Comparison of ENCODE assay signal across 21 cellular contexts in the genomic region with DNA sequence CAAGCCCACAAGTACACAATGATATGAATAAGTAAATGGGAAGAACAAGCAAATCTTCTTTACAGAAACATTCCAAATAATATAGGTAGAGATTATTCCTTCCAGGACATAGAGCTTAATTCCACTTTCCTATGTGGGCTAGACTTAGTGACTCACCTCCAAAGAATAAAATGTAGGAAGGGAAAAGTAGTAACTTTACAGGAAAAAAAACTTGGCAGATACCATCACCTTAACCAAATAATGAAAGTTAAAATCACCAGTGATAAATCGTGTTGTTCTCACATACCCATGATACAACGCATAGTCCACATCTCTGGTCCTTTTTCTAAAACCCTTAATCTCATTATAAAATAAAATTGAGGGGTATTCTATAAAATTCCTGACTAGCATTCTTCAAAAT.
DNase-seq lines count a peak whose midpoint lies in the region; ATAC-seq, FAIRE-seq and TF ChIP-seq lines count a peak whose summit lies in the region.
"Had no signal": no experiment of that assay in that cellular context is flagged by ENCODE, and none has a peak within 500 bp of the region (broad histone marks: within the 10 kb centered on the region; RNA-seq: fewer than 3 reads in every experiment).

No MANE protein-coding gene starts in this region.

- POLR2A ChIA-PET in SK-N-SH (lab: Yijun Ruan, JAX) (no interaction called here), HepG2 (lab: Yijun Ruan, JAX) (no interaction called here)

- in situ Hi-C loops in mammary epithelial cell (cut with MboI; ENCODE audit: low sequenced_read_pairs in 2 of 2): no loop called here
- in situ Hi-C loops in HepG2 (cut with HindIII; ENCODE audit: extremely low pct_ligation_motif_present, low pct_unique_long_range_greater_than_20kb): no loop called here

- ATAC-seq in GM18498 (IDR thresholded peaks at IDR 0.05; ENCODE audit: unreplicated experiment): no peak
- ATAC-seq in HepG2: no peak
- ATAC-seq: A549, GM23338 had no signal

- CTCF ChIA-PET in mammary epithelial cell (lab: Charles Lee; ENCODE audit: low non-redundant PET) (no interaction called here), SK-N-SH (lab: Yijun Ruan, JAX) (no interaction called here), HepG2 (lab: Yijun Ruan, JAX; ENCODE audit: low intra/inter-chr PET ratio, low total read pairs) (no interaction called here)

- FAIRE-seq in HepG2 (lab: Jason Lieb, UNC): no peak
- FAIRE-seq: A549, GM12892, HTR-8/SVneo had no signal

- H3K36me3 ChIP-seq in mammary epithelial cell (ENCODE audit: insufficient read depth, low read length) (no peaks in the 10 kb centered on the region), breast epithelium (no peaks in the 10 kb centered on the region), SK-N-SH (replicated peaks in 1 of 2; ENCODE audit: control insufficient read depth in 1 of 2, insufficient read depth in 2 of 2, low read length in 1 of 2) (no peaks in the 10 kb centered on the region), HepG2 (replicated peaks in 1 of 2; ENCODE audit: control insufficient read depth in 1 of 2, insufficient read depth in 2 of 2, low read length in 2 of 2) (no peaks in the 10 kb centered on the region)

- peak; percentile 4 for DNase-seq in mammary epithelial cell
- no peak for DNase-seq in breast epithelium (ENCODE audit: low spot score in 2 of 2)
- no peak for DNase-seq in SK-N-SH
- peak; percentile 7 for DNase-seq in astrocyte of the hippocampus (ENCODE audit: low read depth, low spot score)
- no peak for DNase-seq in HepG2 (ENCODE audit: low spot score)
- no peak for DNase-seq in NCI-H2171 (lab: John Stamatoyannopoulos, UW)
- DNase-seq: AML-193; Caco-2; CD4-positive, alpha-beta T cell; DMS153; DMS79; HCEC 1CT; KBM-7 had no signal

- dilution Hi-C loops in mammary epithelial cell (cut with HindIII; ENCODE audit: low sequenced_read_pairs): no loop called here

- H4K20me1 ChIP-seq in mammary epithelial cell (ENCODE audit: insufficient read depth, low read length): no peaks in the 10 kb centered on the region
- H4K20me1 ChIP-seq in SK-N-SH (ENCODE audit: insufficient read depth): no peaks in the 10 kb centered on the region
- H4K20me1 ChIP-seq in HepG2 (ENCODE audit: insufficient read depth, low read length): no peaks in the 10 kb centered on the region

- H3K27me3 ChIP-seq in mammary epithelial cell (ENCODE audit: insufficient read depth, low read length) (no peaks in the 10 kb centered on the region), breast epithelium (no peaks in the 10 kb centered on the region), SK-N-SH (ENCODE audit: insufficient read depth) (no peaks in the 10 kb centered on the region), HepG2 (ENCODE audit: control insufficient read depth in 1 of 2, insufficient read depth in 2 of 2, low read length in 2 of 2) (no peaks in the 10 kb centered on the region)

- H3K9me3 ChIP-seq in mammary epithelial cell (replicated peaks; ENCODE audit: insufficient read depth, low read length): no peaks in the 10 kb centered on the region
- no peaks in the 10 kb centered on the region for H3K9me3 ChIP-seq in breast epithelium
- H3K9me3 ChIP-seq in SK-N-SH: 0 out of 2 replicates have a peak, but pooled peaks cover 10% of the 10 kb centered on the region
- H3K9me3 ChIP-seq in HepG2 (ENCODE audit: low read length): no peaks in the 10 kb centered on the region
- H3K9me3 ChIP-seq: A549, Caco-2 had no signal

- intact Hi-C loops in mammary epithelial cell (cut with micrococcal nuclease): no loop called here
- intact Hi-C loops in breast epithelium (cut with DNase I; ENCODE audit: low total_unique reads): no loop called here
- intact Hi-C loops in HepG2 (cut with micrococcal nuclease; ENCODE audit: unreplicated experiment): no loop called here

- TF ChIP-seq EP300 in SK-N-SH (IDR thresholded peaks at IDR 0.05; ENCODE audit: borderline replicate concordance in 1 of 2, low read depth in 1 of 2, low read length in 1 of 2) (peak in 1 of 2 experiments; percentile 54; a peak in 2 of 4 replicates), HepG2 (IDR thresholded peaks at IDR 0.05; ENCODE audit: low read depth in 2 of 2, low read length in 2 of 2) (no peak), HepG2 (CRISPR knock-in tag; IDR thresholded peaks at IDR 0.05; ENCODE audit: borderline replicate concordance) (no peak)

- TF ChIP-seq POLR2A in breast epithelium (IDR thresholded peaks at IDR 0.05) (no peak), HepG2 (IDR thresholded peaks at IDR 0.05; ENCODE audit: insufficient read depth in 1 of 2, low read depth in 2 of 2, low read length in 2 of 2) (no peak)

- H3K27ac ChIP-seq in mammary epithelial cell (ENCODE audit: insufficient read depth, low read depth, low read length) (no peak overlapping the region), breast epithelium (no peak overlapping the region), SK-N-SH (ENCODE audit: low read depth in 2 of 2, low read length in 1 of 2) (peak overlapping the region in 1 of 2 experiments; percentile 55; a peak in 2 of 4 replicates), HepG2 (ENCODE audit: extremely low read length, insufficient read depth, low read length) (no peak overlapping the region)
- H3K27ac ChIP-seq: 22Rv1, A549, C4-2B, HL-60 had no signal

- no peak overlapping the region for H2AFZ ChIP-seq in mammary epithelial cell (ENCODE audit: low read depth, low read length)
- 0 out of 2 replicates have a peak overlapping the region, but pooled peaks have one; percentile 6 for H2AFZ ChIP-seq in SK-N-SH (ENCODE audit: low read depth)
- no peak overlapping the region for H2AFZ ChIP-seq in HepG2 (ENCODE audit: low read length)
- H2AFZ ChIP-seq: GM23338 had no signal

- H3K4me2 ChIP-seq in mammary epithelial cell (ENCODE audit: insufficient read depth, low read depth, low read length): no peak overlapping the region
- peak overlapping the region; percentile 21; the same call in 1 of the 2 replicates for H3K4me2 ChIP-seq in SK-N-SH
- H3K4me2 ChIP-seq in HepG2 (ENCODE audit: low read depth, low read length): no peak overlapping the region
- H3K4me2 ChIP-seq: A549, GM23338 had no signal

- TF ChIP-seq RAD21 in SK-N-SH (IDR thresholded peaks at IDR 0.05; ENCODE audit: low read length) (no peak), HepG2 (CRISPR knock-in tag; IDR thresholded peaks at IDR 0.05) (no peak)

- no peaks in the 10 kb centered on the region for H3K9me2 ChIP-seq in SK-N-SH

- H3K9ac ChIP-seq in mammary epithelial cell (ENCODE audit: insufficient read depth, low read length) (no peak overlapping the region), SK-N-SH (no peak overlapping the region; the same call in 1 of the 2 replicates), HepG2 (ENCODE audit: insufficient read depth, low read depth, low read length) (no peak overlapping the region)

- H3K79me2 ChIP-seq in mammary epithelial cell (ENCODE audit: insufficient read depth, low read length) (no peaks in the 10 kb centered on the region), SK-N-SH (ENCODE audit: insufficient read depth) (no peaks in the 10 kb centered on the region), HepG2 (ENCODE audit: insufficient read depth, low read length) (no peaks in the 10 kb centered on the region)

- no peak for TF ChIP-seq CTCF in mammary epithelial cell (conservative IDR thresholded peaks at IDR 0.05 in 1 of 2, IDR thresholded peaks at IDR 0.05 in 1 of 2; ENCODE audit: extremely low read depth in 1 of 2, insufficient read depth in 1 of 2, low read depth in 1 of 2, low read length in 2 of 2)
- TF ChIP-seq CTCF in breast epithelium (IDR thresholded peaks at IDR 0.05): no peak
- TF ChIP-seq CTCF in SK-N-SH (IDR thresholded peaks at IDR 0.05): no peak
- no peak for TF ChIP-seq CTCF in HepG2 (CRISPR knock-in tag; IDR thresholded peaks at IDR 0.05)

- H3K4me1 ChIP-seq in mammary epithelial cell (ENCODE audit: insufficient read depth, low read length) (peaks cover 5% of the 10 kb centered on the region), breast epithelium (no peaks in the 10 kb centered on the region), SK-N-SH (ENCODE audit: control insufficient read depth in 1 of 2, insufficient read depth in 2 of 2, low read depth in 1 of 2, low read length in 1 of 2) (peaks cover 0 to 11% of the 10 kb centered on the region in 2 experiments; a peak in 3 of 4 replicates), HepG2 (ENCODE audit: insufficient read depth, low read length) (no peaks in the 10 kb centered on the region)
- H3K4me1 ChIP-seq: A549, Caco-2 had no signal

- H3F3A ChIP-seq in SK-N-SH (replicated peaks; ENCODE audit: insufficient read depth): peaks cover 18% of the 10 kb centered on the region

- WGBS in mammary epithelial cell (ENCODE audit: low coverage, missing lambda C conversion rate): 51% methylated on average over 2 of the region's 2 CpGs
- 16% methylated on average over 2 of the region's 2 CpGs for WGBS in SK-N-SH (ENCODE audit: low lambda C conversion rate)
- 1% methylated on average over 2 of the region's 2 CpGs for WGBS in HepG2 (ENCODE audit: low lambda C conversion rate)

- H3K4me3 ChIP-seq in mammary epithelial cell (replicated peaks in 1 of 3; ENCODE audit: insufficient read depth in 1 of 3, low read depth in 2 of 3, low read length in 3 of 3) (no peak overlapping the region), breast epithelium (no peak overlapping the region), SK-N-SH (ENCODE audit: low read depth in 2 of 2, low read length in 1 of 2) (no peak overlapping the region), HepG2 (replicated peaks in 1 of 3; ENCODE audit: insufficient read depth in 1 of 3, low read depth in 2 of 3, low read length in 3 of 3) (no peak overlapping the region)
- H3K4me3 ChIP-seq: A549, GM23338 had no signal

- no TSS peak for BruUV-seq in mammary epithelial cell (replicated peaks; lab: Mats Ljungman, UMichigan)
- no TSS peak for BruUV-seq in HepG2 (replicated peaks; lab: Mats Ljungman, UMichigan)

Comparison
In these comparisons a context has a peak if more than half of its experiments do, and no peak if none do; other contexts are left out.
1. DNase-seq: peak in mammary epithelial cell (single experiment) and astrocyte of the hippocampus (single experiment); none in breast epithelium (0 of 2), SK-N-SH (single experiment), HepG2 (single experiment) and NCI-H2171 (single experiment).